ENCODE assay signal across 12 cellular contexts in genomic region chr3:106004137-106004600, GRCh38.
DNase-seq lines count a peak whose midpoint lies in the region; ATAC-seq and TF ChIP-seq lines count a peak whose summit lies in the region.
"Had no signal": no experiment of that assay in that cellular context is flagged by ENCODE, and none has a peak within 500 bp of the region (broad histone marks: within the 10 kb centered on the region; RNA-seq: fewer than 3 reads in every experiment).

No MANE protein-coding gene starts in this region.

- no peaks in the 10 kb centered on the region for H3K27me3 ChIP-seq in CD4-positive, alpha-beta T cell (ENCODE audit: control insufficient read depth, insufficient read depth, low read length)
- no peaks in the 10 kb centered on the region for H3K27me3 ChIP-seq in effector memory CD4-positive, alpha-beta T cell (replicated peaks; ENCODE audit: control insufficient read depth, insufficient read depth, low read length, poor library complexity, severe bottlenecking)

- H3K4me1 ChIP-seq in effector memory CD4-positive, alpha-beta T cell (ENCODE audit: control insufficient read depth, insufficient read depth, low read length, poor library complexity, severe bottlenecking): no peaks in the 10 kb centered on the region

- no peaks in the 10 kb centered on the region for H3K27me3 Mint-ChIP-seq in CD4-positive, alpha-beta T cell
- H3K27me3 Mint-ChIP-seq: memory B cell had no signal

- no peak overlapping the region for H3K27ac Mint-ChIP-seq in CD4-positive, alpha-beta T cell
- H3K27ac Mint-ChIP-seq: activated naive CD4-positive, alpha-beta T cell treated with anti-CD3 and anti-CD28 coated beads, Interleukin-2, amount 50 U/mL, for 72 hours; memory B cell had no signal

- no peak for DNase-seq in CD4-positive, alpha-beta T cell
- DNase-seq in SK-N-MC (ENCODE audit: low read depth, low spot score) (peak; percentile 40), myocyte (ENCODE audit: low read depth) (peak; percentile 67), kidney tubule cell (ENCODE audit: low spot score) (no peak)
- no peak for DNase-seq in effector memory CD4-positive, alpha-beta T cell
- DNase-seq: Kasumi-1, SIG-M5 had no signal

- peak overlapping the region; percentile 71 for H3K4me3 ChIP-seq in SK-N-MC
- peak overlapping the region; percentile 28 for H3K4me3 ChIP-seq in effector memory CD4-positive, alpha-beta T cell (ENCODE audit: insufficient read depth, low read depth, low read length, poor library complexity, severe bottlenecking)

- H3K9me3 Mint-ChIP-seq in CD4-positive, alpha-beta T cell: peaks cover 4% of the 10 kb centered on the region

- peak overlapping the region; percentile 5 for H3K4me3 Mint-ChIP-seq in CD4-positive, alpha-beta T cell
- H3K4me3 Mint-ChIP-seq: memory B cell had no signal

- peak overlapping the region; percentile 21 for H3K9ac ChIP-seq in SK-N-MC (ENCODE audit: insufficient read length)

- POLR2A ChIA-PET in CD4-positive, alpha-beta T cell (lab: Charles Lee): no interaction called here

- no peaks in the 10 kb centered on the region for H3K9me3 ChIP-seq in CD4-positive, alpha-beta T cell (ENCODE audit: control insufficient read depth, low read length)
- H3K9me3 ChIP-seq in SK-N-MC (ENCODE audit: low read depth, low read length): no peaks in the 10 kb centered on the region
- no peaks in the 10 kb centered on the region for H3K9me3 ChIP-seq in effector memory CD4-positive, alpha-beta T cell (ENCODE audit: control insufficient read depth, low read length)

- TF ChIP-seq CTCF in CD4-positive, alpha-beta T cell (IDR thresholded peaks at IDR 0.05): no peak

- no peaks in the 10 kb centered on the region for H3K36me3 ChIP-seq in SK-N-MC (ENCODE audit: insufficient read depth, low read length)
- H3K36me3 ChIP-seq in effector memory CD4-positive, alpha-beta T cell (ENCODE audit: control insufficient read depth, insufficient read depth, low read length): no peaks in the 10 kb centered on the region

- CTCF ChIA-PET in CD4-positive, alpha-beta T cell (lab: Charles Lee): interaction anchor here (0.9 kb wide), 1 partner anchor 8 kb away, joined by 3 read pairs; no protein-coding TSS in a partner anchor

- H3K4me1 Mint-ChIP-seq in CD4-positive, alpha-beta T cell (ENCODE audit: low read depth): peaks cover 7% of the 10 kb centered on the region
- H3K4me1 Mint-ChIP-seq: memory B cell had no signal

- peak; percentile 29 for ATAC-seq in CD4-positive, alpha-beta T cell (ENCODE audit: poor library complexity)
- ATAC-seq in HG02938 (IDR thresholded peaks at IDR 0.05; ENCODE audit: unreplicated experiment) (no peak), HG03565 (IDR thresholded peaks at IDR 0.05; ENCODE audit: unreplicated experiment) (no peak), HG03175 (IDR thresholded peaks at IDR 0.05; ENCODE audit: unreplicated experiment) (no peak)

- H3K36me3 Mint-ChIP-seq in CD4-positive, alpha-beta T cell (ENCODE audit: low read depth): no peaks in the 10 kb centered on the region
- H3K36me3 Mint-ChIP-seq: memory B cell had no signal

- intact Hi-C loops in CD4-positive, alpha-beta T cell (cut with DNase I, micrococcal nuclease): no loop called here

- no peak overlapping the region for H3K27ac ChIP-seq in CD4-positive, alpha-beta T cell (ENCODE audit: low read depth, low read length)
- H3K27ac ChIP-seq in SK-N-MC: peak overlapping the region; percentile 44; the same call in 1 of the 2 replicates
- no peak overlapping the region for H3K27ac ChIP-seq in effector memory CD4-positive, alpha-beta T cell (ENCODE audit: insufficient read depth, low read length, poor library complexity, severe bottlenecking)

Comparison
In these comparisons a context has a peak if more than half of its experiments do, and no peak if none do; other contexts are left out.
1. DNase-seq: peak in SK-N-MC (single experiment) and myocyte (single experiment); none in CD4-positive, alpha-beta T cell (0 of 10), effector memory CD4-positive, alpha-beta T cell (0 of 3) and kidney tubule cell (single experiment).